Comparison of ENCODE assay signal across 19 cellular contexts in the genomic region with DNA sequence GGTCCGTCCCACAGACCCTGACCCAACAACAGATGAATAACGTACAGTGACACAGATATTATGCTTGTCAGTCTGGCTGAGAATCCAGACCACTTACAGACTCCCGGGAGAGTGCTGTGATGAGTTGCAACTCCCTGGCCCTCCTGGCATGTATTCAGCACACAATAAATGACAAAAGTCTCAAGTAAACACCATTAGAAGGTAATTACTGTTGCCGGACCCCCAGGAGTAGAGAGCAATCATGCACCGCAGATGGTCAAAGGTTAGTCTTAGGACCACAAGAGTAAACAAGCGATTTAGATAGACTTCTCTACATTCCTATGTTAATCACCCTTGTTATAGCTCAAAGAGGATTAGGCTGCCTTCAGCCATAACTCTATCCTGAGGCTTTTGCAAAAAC.
"Had no signal": no experiment of that assay in that cellular context is flagged by ENCODE, and none has a peak within 500 bp of the region (broad histone marks: within the 10 kb centered on the region; RNA-seq: fewer than 3 reads in every experiment).

No MANE protein-coding gene starts in this region.

- H3K9me3 ChIP-seq: breast epithelium, sigmoid colon, transverse colon, uterus had no signal

- H3K36me3 ChIP-seq: breast epithelium, sigmoid colon, transverse colon, WERI-Rb-1 had no signal

- H3K4me2 ChIP-seq: smooth muscle cell had no signal

- DNase-seq: activated CD4-positive, alpha-beta T cell treated with anti-CD3 and anti-CD28 coated beads for 1 hour; activated CD4-positive, alpha-beta T cell treated with anti-CD3 and anti-CD28 coated beads, Interleukin-2, amount 50 U/mL, for 1 hour; activated CD8-positive, alpha-beta T cell treated with anti-CD3 and anti-CD28 coated beads, Interleukin-2, amount 10 ng/mL, durations not matched to agents 7 days and 5 days; activated naive CD8-positive, alpha-beta T cell treated with anti-CD3 and anti-CD28 coated beads for 36 hours; amniotic stem cell; effector memory CD4-positive, alpha-beta T cell; foreskin melanocyte; hippocampal formation; left colon; naive thymus-derived CD4-positive, alpha-beta T cell; sigmoid colon; stimulated activated CD4-positive, alpha-beta T cell treated with anti-CD3 and anti-CD28 coated beads, Interleukin-15, amount 100 ng/mL, for 24 hours; transverse colon; uterus; WERI-Rb-1 had no signal

- ATAC-seq: activated CD8-positive, alpha-beta T cell treated with anti-CD3 and anti-CD28 coated beads, Interleukin-2, amount 10 ng/mL, durations not matched to agents 7 days and 5 days; esophagus mucosa; left colon; naive thymus-derived CD4-positive, alpha-beta T cell; stimulated activated memory B cell treated with anti-CD40 and anti-IgM and Interleukin-4, amounts not matched to agents 10 μg/mL and 1 μg/mL and 100 μg/mL, for 72 hours had no signal

- H3K4me3 ChIP-seq: breast epithelium, sigmoid colon, smooth muscle cell, transverse colon, uterus had no signal

- H3K27me3 ChIP-seq: breast epithelium, sigmoid colon, transverse colon, uterus had no signal

- H3K27ac ChIP-seq: breast epithelium, sigmoid colon, transverse colon, uterus, WERI-Rb-1 had no signal

- H3K4me1 ChIP-seq: breast epithelium, sigmoid colon, transverse colon, uterus had no signal
